In the genomic region with DNA sequence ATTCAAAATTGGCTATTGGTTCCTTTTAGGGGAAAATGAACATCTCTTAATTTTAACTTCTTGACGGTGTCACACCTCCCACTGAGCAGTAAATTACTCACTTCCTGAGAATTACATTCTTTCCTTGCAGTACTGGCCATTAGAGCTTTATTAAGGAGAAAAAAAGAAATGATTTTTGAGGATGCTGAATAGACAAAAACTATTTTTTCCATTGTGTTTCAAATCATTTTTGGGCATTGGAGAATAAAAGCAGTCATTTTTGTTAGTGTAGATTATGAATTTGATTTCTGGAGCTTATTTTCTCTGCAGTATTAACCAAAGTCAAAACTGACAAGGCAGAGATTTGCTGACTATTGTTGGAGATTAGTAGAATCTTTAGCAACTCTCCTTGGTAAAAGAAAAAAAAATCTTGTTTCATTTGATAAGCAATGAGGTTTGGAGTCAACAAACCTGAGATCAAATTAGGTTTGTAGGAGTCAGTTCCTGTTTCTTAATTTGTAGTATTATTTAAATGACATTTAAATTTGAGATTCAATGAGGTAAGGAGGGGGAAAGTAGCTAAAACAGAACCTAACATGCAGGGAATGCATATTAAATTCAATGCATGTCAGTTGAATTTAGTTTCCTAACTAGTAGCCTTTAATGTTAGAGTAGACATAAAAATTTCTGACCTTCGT, we compare ENCODE assay signal across 11 cellular contexts.
DNase-seq lines count a peak whose midpoint lies in the region; ATAC-seq, FAIRE-seq and TF ChIP-seq lines count a peak whose summit lies in the region.
"Had no signal": no experiment of that assay in that cellular context is flagged by ENCODE, and none has a peak within 500 bp of the region (broad histone marks: within the 10 kb centered on the region; RNA-seq: fewer than 3 reads in every experiment).

No MANE protein-coding gene starts in this region.

- peak overlapping the region; percentile 82 for H3K4me3 Mint-ChIP-seq in natural killer cell treated with Interleukin-12 subunit alpha and Interleukin-12 subunit beta and Interleukin-15 and Interleukin-18, amount 100 ng/mL, for 72 hours
- no peak overlapping the region for H3K4me3 Mint-ChIP-seq in Caco-2 (ENCODE audit: unreplicated experiment)
- H3K4me3 Mint-ChIP-seq: brain, T-cell had no signal

- TF ChIP-seq CTCF in mammary epithelial cell (conservative IDR thresholded peaks at IDR 0.05 in 1 of 2, IDR thresholded peaks at IDR 0.05 in 1 of 2; ENCODE audit: extremely low read depth in 1 of 2, insufficient read depth in 1 of 2, low read depth in 1 of 2, low read length in 2 of 2) (no peak), Caco-2 (IDR thresholded peaks at IDR 0.05; ENCODE audit: insufficient read depth in 1 of 2, low read depth in 1 of 2, low read length in 1 of 2, severe bottlenecking in 1 of 2, unreplicated experiment in 1 of 2) (no peak)

- H3K4me3 ChIP-seq in mammary epithelial cell (replicated peaks in 1 of 3; ENCODE audit: insufficient read depth in 1 of 3, low read depth in 2 of 3, low read length in 3 of 3): no peak overlapping the region
- no peak overlapping the region for H3K4me3 ChIP-seq in Caco-2 (ENCODE audit: low read depth, low read length)

- in situ Hi-C loops in mammary epithelial cell (cut with MboI; ENCODE audit: low sequenced_read_pairs in 2 of 2): loop anchor here (10.0 to 25.0 kb wide), 2 partner anchors 193 to 195 kb away; no protein-coding TSS in a partner anchor

- peaks cover 54 to 70% of the 10 kb centered on the region in 2 donors for H3K4me1 Mint-ChIP-seq in natural killer cell treated with Interleukin-12 subunit alpha and Interleukin-12 subunit beta and Interleukin-15 and Interleukin-18, amount 100 ng/mL, for 72 hours (ENCODE audit: low read depth in 2 of 2)
- peaks cover 6% of the 10 kb centered on the region for H3K4me1 Mint-ChIP-seq in Caco-2 (ENCODE audit: low read depth, unreplicated experiment)

- no peaks in the 10 kb centered on the region for H3K9me3 Mint-ChIP-seq in natural killer cell treated with Interleukin-12 subunit alpha and Interleukin-12 subunit beta and Interleukin-15 and Interleukin-18, amount 100 ng/mL, for 72 hours
- no peaks in the 10 kb centered on the region for H3K9me3 Mint-ChIP-seq in Caco-2 (ENCODE audit: unreplicated experiment)
- H3K9me3 Mint-ChIP-seq: brain, T-cell had no signal

- WGBS in mammary epithelial cell (ENCODE audit: low coverage, missing lambda C conversion rate): 50% methylated on average over 2 of the region's 2 CpGs

- H3K27me3 ChIP-seq in mammary epithelial cell (ENCODE audit: insufficient read depth, low read length) (no peaks in the 10 kb centered on the region), Caco-2 (replicated peaks; ENCODE audit: control insufficient read depth, insufficient read depth, low read length) (no peaks in the 10 kb centered on the region)

- dilution Hi-C loops in mammary epithelial cell (cut with HindIII; ENCODE audit: low sequenced_read_pairs): no loop called here

- peak; percentile 91 for FAIRE-seq in G401.6 (lab: Jason Lieb, UNC)

- H4K20me1 ChIP-seq in mammary epithelial cell (ENCODE audit: insufficient read depth, low read length): no peaks in the 10 kb centered on the region

- no peak overlapping the region for H2AFZ ChIP-seq in mammary epithelial cell (ENCODE audit: low read depth, low read length)

- H3K27ac Mint-ChIP-seq in natural killer cell treated with Interleukin-12 subunit alpha and Interleukin-12 subunit beta and Interleukin-15 and Interleukin-18, amount 100 ng/mL, for 72 hours: peak overlapping the region; percentile 97 to 99
- H3K27ac Mint-ChIP-seq in Caco-2 (ENCODE audit: unreplicated experiment): no peak overlapping the region

- ATAC-seq in natural killer cell treated with Interleukin-12 subunit alpha and Interleukin-12 subunit beta and Interleukin-15 and Interleukin-18, amount 100 ng/mL, for 72 hours: peak in 1 of 2 donors; percentile 73
- ATAC-seq: T-cell had no signal

- POLR2A ChIA-PET in Caco-2 (lab: Charles Lee): no interaction called here

- H3K36me3 ChIP-seq in mammary epithelial cell (ENCODE audit: insufficient read depth, low read length) (peaks cover 32% of the 10 kb centered on the region), Caco-2 (ENCODE audit: control insufficient read depth, insufficient read depth, low read length) (no peaks in the 10 kb centered on the region)

- DNase-seq in LHCN-M2 (ENCODE audit: low read depth) (peak; percentile 56), mammary epithelial cell (peak; percentile 34), NCI-H524 (lab: John Stamatoyannopoulos, UW) (no peak), hepatic stellate cell (ENCODE audit: low spot score) (no peak), Caco-2 (no peak), mucosa of gallbladder (ENCODE audit: low spot score) (no peak)
- no peak for DNase-seq in natural killer cell treated with Interleukin-12 subunit alpha and Interleukin-12 subunit beta and Interleukin-15 and Interleukin-18, amount 100 ng/mL, for 72 hours (ENCODE audit: low spot score)
- DNase-seq: NCI-H1694, T-cell had no signal

- peaks cover 31% of the 10 kb centered on the region for H3K4me1 ChIP-seq in mammary epithelial cell (ENCODE audit: insufficient read depth, low read length)
- peaks cover 19% of the 10 kb centered on the region for H3K4me1 ChIP-seq in Caco-2

- H3K36me3 Mint-ChIP-seq in natural killer cell treated with Interleukin-12 subunit alpha and Interleukin-12 subunit beta and Interleukin-15 and Interleukin-18, amount 100 ng/mL, for 72 hours: peaks cover 16% of the 10 kb centered on the region
- H3K36me3 Mint-ChIP-seq in Caco-2 (ENCODE audit: insufficient read depth, unreplicated experiment): peaks cover 37% of the 10 kb centered on the region

- peak overlapping the region; percentile 43 for H3K27ac ChIP-seq in mammary epithelial cell (ENCODE audit: insufficient read depth, low read depth, low read length)

- no peak overlapping the region for H3K9ac ChIP-seq in mammary epithelial cell (ENCODE audit: insufficient read depth, low read length)

- H3K4me2 ChIP-seq in mammary epithelial cell (ENCODE audit: insufficient read depth, low read depth, low read length): peak overlapping the region; percentile 56

- intact Hi-C loops in mammary epithelial cell (cut with micrococcal nuclease): loop anchor here (2.0 to 5.0 kb wide), 3 partner anchors 58 to 139 kb away; no protein-coding TSS in a partner anchor
- intact Hi-C loops in Caco-2 (cut with micrococcal nuclease; ENCODE audit: unreplicated experiment): loop anchor here (5.0 kb wide), 1 partner anchor 83 kb away; a partner anchor contains a TSS

- peaks cover 57% of the 10 kb centered on the region for H3K79me2 ChIP-seq in mammary epithelial cell (ENCODE audit: insufficient read depth, low read length)

- no peaks in the 10 kb centered on the region for H3K27me3 Mint-ChIP-seq in natural killer cell treated with Interleukin-12 subunit alpha and Interleukin-12 subunit beta and Interleukin-15 and Interleukin-18, amount 100 ng/mL, for 72 hours
- H3K27me3 Mint-ChIP-seq in Caco-2 (ENCODE audit: insufficient read depth, unreplicated experiment): no peaks in the 10 kb centered on the region
- H3K27me3 Mint-ChIP-seq: brain, T-cell had no signal

- BruUV-seq in mammary epithelial cell (replicated peaks; lab: Mats Ljungman, UMichigan) (no TSS peak), Caco-2 (replicated peaks; lab: Mats Ljungman, UMichigan) (no TSS peak)

- CTCF ChIA-PET in mammary epithelial cell (lab: Charles Lee; ENCODE audit: low non-redundant PET) (interaction anchor here (0.6 kb wide), 1 partner anchor 191 kb away, joined by 38 read pairs; no protein-coding TSS in a partner anchor), Caco-2 (lab: Charles Lee) (interaction anchor here (1.0 kb wide), 1 partner anchor 229 kb away, joined by 3 read pairs; no protein-coding TSS in a partner anchor)

- H3K9me3 ChIP-seq in mammary epithelial cell (replicated peaks; ENCODE audit: insufficient read depth, low read length) (no peaks in the 10 kb centered on the region), Caco-2 (no peaks in the 10 kb centered on the region)

Comparison
In these comparisons a context has a peak if more than half of its experiments do, and no peak if none do; other contexts are left out.
1. DNase-seq: peak in LHCN-M2 (single experiment) and mammary epithelial cell (single experiment); none in natural killer cell treated with Interleukin-12 subunit alpha and Interleukin-12 subunit beta and Interleukin-15 and Interleukin-18, amount 100 ng/mL, for 72 hours (single experiment), NCI-H524 (0 of 2), hepatic stellate cell (single experiment), Caco-2 (0 of 2) and mucosa of gallbladder (single experiment).